ENCODE assay signal across 11 cellular contexts in the genomic region with DNA sequence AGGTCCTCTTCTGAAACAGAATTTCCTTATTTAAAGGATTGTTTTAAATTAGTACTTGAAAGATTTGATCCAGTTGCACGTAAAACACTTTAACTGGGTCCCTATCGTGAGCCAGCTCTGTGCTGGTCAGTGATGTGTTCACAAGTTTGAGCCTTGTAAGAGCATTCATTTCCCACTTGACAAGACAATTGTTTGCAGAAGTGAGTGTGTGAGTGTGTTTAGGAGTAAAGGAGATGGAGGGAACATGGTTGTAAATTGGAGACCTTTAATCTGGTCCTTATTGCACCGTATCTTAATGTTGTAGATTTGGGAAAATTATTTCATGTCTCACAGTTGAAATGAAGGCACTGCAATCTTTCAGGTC. TPM values are rescaled to one million over a fixed set of nuclear protein-coding genes. Genes with fewer than 3 reads are reported as not detected.
DNase-seq lines count a peak whose midpoint lies in the region; ATAC-seq and TF ChIP-seq lines count a peak whose summit lies in the region.
"Not testable (repeated sequence)": the region's sequence is repeated elsewhere in the genome, so short reads cannot be mapped to it uniquely, and the experiment has no call there.
"Had no signal": no experiment of that assay in that cellular context is flagged by ENCODE, and none has a peak within 500 bp of the region (broad histone marks: within the 10 kb centered on the region; RNA-seq: fewer than 3 reads in every experiment).

No MANE protein-coding gene starts in this region.

- not testable (repeated sequence) for H3K36me3 Mint-ChIP-seq in activated naive CD8-positive, alpha-beta T cell treated with anti-CD3 and anti-CD28 coated beads, Interleukin-2, amount 50 U/mL, for 24 hours (ENCODE audit: low read depth); stimulated activated naive CD8-positive, alpha-beta T cell treated with anti-CD3 and anti-CD28 coated beads, Interleukin-15, Interleukin-2, amounts not matched to agents 100 ng/mL and 50 ng/mL, for 24 hours (ENCODE audit: low read depth)
- peaks cover 22% of the 10 kb centered on the region for H3K36me3 Mint-ChIP-seq in memory B cell

- CTCF ChIA-PET in OCI-LY7 (lab: Charles Lee; ENCODE audit: unreplicated experiment): not testable (repeated sequence)

- H3K27ac ChIP-seq in OCI-LY7 (ENCODE audit: low read depth, low read length, poor library complexity, severe bottlenecking): not testable (repeated sequence)

- not testable (repeated sequence) for H3K4me1 Mint-ChIP-seq in activated naive CD8-positive, alpha-beta T cell treated with anti-CD3 and anti-CD28 coated beads, Interleukin-2, amount 50 U/mL, for 24 hours; stimulated activated naive CD8-positive, alpha-beta T cell treated with anti-CD3 and anti-CD28 coated beads, Interleukin-15, Interleukin-2, amounts not matched to agents 100 ng/mL and 50 ng/mL, for 24 hours (ENCODE audit: low read depth)
- peaks cover 29% of the 10 kb centered on the region for H3K4me1 Mint-ChIP-seq in memory B cell

- POLR2A ChIA-PET in OCI-LY7 (lab: Charles Lee): interaction anchor here (0.6 to 1.1 kb wide), 4 partner anchors 40 to 315 kb away, joined by 3 to 4 read pairs (median 4); no protein-coding TSS in a partner anchor

- not testable (repeated sequence) for H2AFZ ChIP-seq in OCI-LY7 (ENCODE audit: low read length)

- H3K4me3 ChIP-seq in GM12864 (ENCODE audit: low read depth, low read length): peak overlapping the region; percentile 77; the same call in 1 of the 2 replicates
- peak overlapping the region; percentile 74 for H3K4me3 ChIP-seq in OCI-LY7 (ENCODE audit: low read depth, low read length, poor library complexity, severe bottlenecking)

- H3K27ac Mint-ChIP-seq in activated naive CD8-positive, alpha-beta T cell treated with anti-CD3 and anti-CD28 coated beads, Interleukin-2, amount 50 U/mL, for 24 hours: not testable (repeated sequence)
- peak overlapping the region; percentile 99 for H3K27ac Mint-ChIP-seq in memory B cell
- peak overlapping the region; percentile 12 for H3K27ac Mint-ChIP-seq in stimulated activated naive CD8-positive, alpha-beta T cell treated with anti-CD3 and anti-CD28 coated beads, Interleukin-15, Interleukin-2, amounts not matched to agents 100 ng/mL and 50 ng/mL, for 24 hours

- H3K9me3 Mint-ChIP-seq in activated naive CD8-positive, alpha-beta T cell treated with anti-CD3 and anti-CD28 coated beads, Interleukin-2, amount 50 U/mL, for 24 hours; memory B cell; stimulated activated naive CD8-positive, alpha-beta T cell treated with anti-CD3 and anti-CD28 coated beads, Interleukin-15, Interleukin-2, amounts not matched to agents 100 ng/mL and 50 ng/mL, for 24 hours: not testable (repeated sequence)

- H3K9me3 ChIP-seq in OCI-LY7 (ENCODE audit: low read length): not testable (repeated sequence)

- not testable (repeated sequence) for H3K9me2 ChIP-seq in OCI-LY7 (ENCODE audit: insufficient read depth, low read length)

- H3K4me1 ChIP-seq in OCI-LY7 (ENCODE audit: insufficient read depth, low read length, poor library complexity, severe bottlenecking): not testable (repeated sequence)

- ATAC-seq in GM19372 (IDR thresholded peaks at IDR 0.05; ENCODE audit: low read depth, unreplicated experiment): peak; percentile 45
- ATAC-seq in HG02588 (IDR thresholded peaks at IDR 0.05; ENCODE audit: unreplicated experiment): peak; percentile 41
- peak; percentile 35 for ATAC-seq in HG03196 (IDR thresholded peaks at IDR 0.05; ENCODE audit: unreplicated experiment)
- peak; percentile 7 for ATAC-seq in activated naive CD8-positive, alpha-beta T cell treated with anti-CD3 and anti-CD28 coated beads, Interleukin-2, amount 50 U/mL, for 24 hours
- ATAC-seq in memory B cell (ENCODE audit: low read depth): not testable (repeated sequence)

- DNase-seq in GM12864 (ENCODE audit: low read depth); OCI-LY7 (ENCODE audit: low spot score); activated naive CD8-positive, alpha-beta T cell treated with anti-CD3 and anti-CD28 coated beads, Interleukin-2, amount 50 U/mL, for 24 hours; memory B cell (ENCODE audit: low spot score in 2 of 2): not testable (repeated sequence)

- H4K20me1 ChIP-seq in OCI-LY7 (ENCODE audit: insufficient read depth, low read length): not testable (repeated sequence)

- H3K4me3 Mint-ChIP-seq in activated naive CD8-positive, alpha-beta T cell treated with anti-CD3 and anti-CD28 coated beads, Interleukin-2, amount 50 U/mL, for 24 hours: peak overlapping the region; percentile 73
- H3K4me3 Mint-ChIP-seq in memory B cell: peak overlapping the region; percentile 90
- not testable (repeated sequence) for H3K4me3 Mint-ChIP-seq in stimulated activated naive CD8-positive, alpha-beta T cell treated with anti-CD3 and anti-CD28 coated beads, Interleukin-15, Interleukin-2, amounts not matched to agents 100 ng/mL and 50 ng/mL, for 24 hours

- not testable (repeated sequence) for H3K36me3 ChIP-seq in OCI-LY7 (ENCODE audit: insufficient read depth, low read length)

- H3K4me2 ChIP-seq in OCI-LY7 (ENCODE audit: low read length): not testable (repeated sequence)

- intact Hi-C loops in OCI-LY7 (cut with micrococcal nuclease; ENCODE audit: unreplicated experiment): not testable (repeated sequence)

- not testable (repeated sequence) for H3K79me2 ChIP-seq in OCI-LY7 (ENCODE audit: insufficient read depth, low read depth, low read length)

- not testable (repeated sequence) for BruUV-seq in OCI-LY7 (replicated peaks; lab: Mats Ljungman, UMichigan)

- not testable (repeated sequence) for TF ChIP-seq CTCF in GM12864 (IDR thresholded peaks at IDR 0.05; ENCODE audit: low read depth, low read length, missing control alignments); OCI-LY7 (conservative IDR thresholded peaks at IDR 0.05; ENCODE audit: low read length)

- not testable (repeated sequence) for H3K27me3 Mint-ChIP-seq in activated naive CD8-positive, alpha-beta T cell treated with anti-CD3 and anti-CD28 coated beads, Interleukin-2, amount 50 U/mL, for 24 hours; memory B cell; stimulated activated naive CD8-positive, alpha-beta T cell treated with anti-CD3 and anti-CD28 coated beads, Interleukin-15, Interleukin-2, amounts not matched to agents 100 ng/mL and 50 ng/mL, for 24 hours

RNA-seq across cellular contexts. Expression of a gene that starts 0.3 kb away (rescaled TPM):
- 1.9 and 2.2 TPM in 2 replicates for total RNA-seq in OCI-LY7 (2014; rRNA removed; shearing (Covaris generic))
- 5.0 and 6.1 TPM in 2 replicates for total RNA-seq in OCI-LY7 (2022)
- total RNA-seq: cardiac muscle cell, fibroblast of villous mesenchyme, SJSA1 had no signal

RNA-seq across cellular contexts. Expression of a gene that starts 59.2 kb away (rescaled TPM):
- 132 and 156 TPM in 2 replicates for total RNA-seq in OCI-LY7 (2014; rRNA removed; shearing (Covaris generic))
- 98.1 and 111 TPM in 2 replicates for total RNA-seq in OCI-LY7 (2022)
- total RNA-seq: fibroblast of villous mesenchyme, SJSA1 had no signal
